ENCODE assay signal across 30 cellular contexts in the genomic region with DNA sequence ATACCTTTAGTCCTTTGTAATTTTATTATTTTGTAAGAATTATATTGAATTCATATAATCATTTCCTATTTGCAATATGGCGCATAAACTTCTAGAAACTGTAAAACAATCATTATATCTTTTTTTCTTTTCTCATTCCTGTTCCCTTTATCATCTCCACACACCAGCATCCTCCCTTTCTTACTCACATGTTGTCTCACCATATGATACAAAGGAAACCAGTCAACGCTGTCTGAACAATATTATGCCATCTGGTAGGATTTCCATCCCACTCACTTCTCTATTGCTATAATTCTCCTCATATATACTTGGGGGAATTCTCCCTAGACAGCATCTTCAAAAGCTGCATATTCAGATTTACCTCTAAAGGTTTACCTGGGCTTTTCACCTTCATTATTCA.
DNase-seq lines count a peak whose midpoint lies in the region; FAIRE-seq and TF ChIP-seq lines count a peak whose summit lies in the region.
"Had no signal": no experiment of that assay in that cellular context is flagged by ENCODE, and none has a peak within 500 bp of the region (broad histone marks: within the 10 kb centered on the region; RNA-seq: fewer than 3 reads in every experiment).

No MANE protein-coding gene starts in this region.

- DNase-seq in EL: peak; percentile 5
- DNase-seq in HT1080 (ENCODE audit: low read depth): peak; percentile 26
- DNase-seq in H1 (ENCODE audit: low read depth in 1 of 2, low spot score in 2 of 2): no peak
- peak; percentile 15 for DNase-seq in keratinocyte (ENCODE audit: low read depth, low spot score)
- no peak for DNase-seq in central memory CD4-positive, alpha-beta T cell
- no peak for DNase-seq in kidney glomerular epithelial cell (lab: John Stamatoyannopoulos, UW)
- no peak for DNase-seq in pons (ENCODE audit: low spot score)
- no peak for DNase-seq in SHP77 treated with DMSO at 0.1 percent for 48 hours (lab: John Stamatoyannopoulos, UW)
- DNase-seq: ACHN; activated effector memory CD4-positive, alpha-beta T cell treated with anti-CD3 and anti-CD28 coated beads, Interleukin-2, amount 50 U/mL, for 16 hours; activated naive CD8-positive, alpha-beta T cell treated with anti-CD3 and anti-CD28 coated beads, Interleukin-2, amount 50 U/mL, for 24 hours; DND-41; effector CD8-positive, alpha-beta T cell; left colon; MM.1S; NCI-H1417; NCI-H510A treated with DMSO at 0.1 percent for 48 hours; nucleus accumbens; Peyer's patch; stimulated activated CD4-positive, alpha-beta T cell treated with anti-CD3 and anti-CD28 coated beads, Interleukin-2, amount 100 ng/mL, for 24 hours; T-cell had no signal

- H3K23me2 ChIP-seq in H1 (ENCODE audit: low read depth, low read length): no peaks in the 10 kb centered on the region; the same call in 1 of the 2 replicates

- H3K23ac ChIP-seq in H1 (ENCODE audit: insufficient read length): no peak overlapping the region

- no peak overlapping the region for H3K14ac ChIP-seq in H1 (ENCODE audit: insufficient read length)

- TF ChIP-seq EP300 in H1 (IDR thresholded peaks at IDR 0.05; ENCODE audit: borderline replicate concordance in 1 of 2, low read depth in 2 of 2, low read length in 2 of 2): no peak

- H3K4me3 ChIP-seq in H1 (ENCODE audit: extremely low read depth in 1 of 4, insufficient read depth in 2 of 4, low read depth in 3 of 4, low read length in 4 of 4): no peak overlapping the region
- no peak overlapping the region for H3K4me3 ChIP-seq in keratinocyte (ENCODE audit: control insufficient read depth in 2 of 3, extremely low read depth in 1 of 3, insufficient read depth in 2 of 3, low read depth in 1 of 3, low read length in 3 of 3)
- H3K4me3 ChIP-seq: BLaER1, esophagus muscularis mucosa, K562, Peyer's patch, SJCRH30, skin epidermis, suprapubic skin had no signal

- H3K79me2 ChIP-seq in H1 (ENCODE audit: control insufficient read depth in 1 of 2, insufficient read depth in 2 of 2, low read length in 2 of 2): no peaks in the 10 kb centered on the region
- no peaks in the 10 kb centered on the region for H3K79me2 ChIP-seq in keratinocyte (ENCODE audit: control insufficient read depth, insufficient read depth, low read length)

- FAIRE-seq in H1 (lab: Jason Lieb, UNC): no peak
- peak; percentile 26 for FAIRE-seq in keratinocyte (lab: Jason Lieb, UNC)
- FAIRE-seq: colon, GM12892, K562, TTC549 had no signal

- CTCF ChIA-PET in H1 (lab: Charles Lee; ENCODE audit: partially characterized antibody): interaction anchor here (0.6 kb wide), 1 partner anchor 311 kb away, joined by 3 read pairs; no protein-coding TSS in a partner anchor

- H2BK12ac ChIP-seq in H1 (ENCODE audit: low read depth, low read length): no peak overlapping the region

- H3K27me3 ChIP-seq in H1 (replicated peaks in 1 of 4; ENCODE audit: control insufficient read depth in 3 of 4, extremely low read depth in 1 of 4, insufficient read depth in 3 of 4, low read length in 3 of 4): no peaks in the 10 kb centered on the region
- H3K27me3 ChIP-seq in keratinocyte (ENCODE audit: control insufficient read depth, extremely low read depth, insufficient read depth, low read length): no peaks in the 10 kb centered on the region
- H3K27me3 ChIP-seq: BLaER1, esophagus muscularis mucosa, Peyer's patch, suprapubic skin had no signal

- no peak overlapping the region for H2AK5ac ChIP-seq in H1 (ENCODE audit: low read depth, low read length)

- H3K9me3 ChIP-seq in H1 (ENCODE audit: insufficient read depth in 2 of 2, low read depth in 1 of 2, low read length in 1 of 2) (no peaks in the 10 kb centered on the region), keratinocyte (ENCODE audit: control insufficient read depth, low read depth, low read length) (no peaks in the 10 kb centered on the region)
- H3K9me3 ChIP-seq: BLaER1, esophagus muscularis mucosa, Peyer's patch, SJCRH30, suprapubic skin had no signal

- H2AFZ ChIP-seq in H1 (ENCODE audit: low read length): 0 out of 2 replicates have a peak overlapping the region, but pooled peaks have one; percentile 36
- no peak overlapping the region for H2AFZ ChIP-seq in keratinocyte (ENCODE audit: control insufficient read depth, low read length)

- H3K18ac ChIP-seq in H1 (ENCODE audit: extremely low read depth, low read length): no peak overlapping the region

- H4K8ac ChIP-seq in H1 (ENCODE audit: extremely low read depth, insufficient read depth, low read length): no peak overlapping the region

- POLR2A ChIA-PET in H1 (lab: Charles Lee; ENCODE audit: partially characterized antibody): interaction anchor here (0.6 to 1.3 kb wide), 3 partner anchors 16 to 439 kb away, joined by 3 to 5 read pairs (median 3); no protein-coding TSS in a partner anchor

- H3K4ac ChIP-seq in H1 (replicated peaks; ENCODE audit: insufficient read length, low read depth, low read length): no peak overlapping the region

- H3K36me3 ChIP-seq in H1 (ENCODE audit: control insufficient read depth in 2 of 4, insufficient read depth in 4 of 4, low read length in 3 of 4) (no peaks in the 10 kb centered on the region), keratinocyte (ENCODE audit: control insufficient read depth in 2 of 2, extremely low read depth in 1 of 2, insufficient read depth in 2 of 2, low read length in 2 of 2) (no peaks in the 10 kb centered on the region)
- H3K36me3 ChIP-seq: BLaER1, esophagus muscularis mucosa, Peyer's patch, SJCRH30, suprapubic skin had no signal

- H4K20me1 ChIP-seq in H1 (replicated peaks in 1 of 2; ENCODE audit: control insufficient read depth in 1 of 2, insufficient read depth in 2 of 2, low read length in 2 of 2): no peaks in the 10 kb centered on the region
- no peaks in the 10 kb centered on the region for H4K20me1 ChIP-seq in keratinocyte (ENCODE audit: control insufficient read depth, extremely low read depth, insufficient read depth, low read length)
- H4K20me1 ChIP-seq: BLaER1 had no signal

- no peak overlapping the region for H4K91ac ChIP-seq in H1 (replicated peaks; ENCODE audit: insufficient read length, low read length)

- H2BK15ac ChIP-seq in H1 (ENCODE audit: low read length): no peak overlapping the region

- H3K79me1 ChIP-seq in H1 (ENCODE audit: low read depth, low read length): no peaks in the 10 kb centered on the region; the same call in 1 of the 2 replicates

- WGBS in H1 (ENCODE audit: extremely low coverage in 1 of 2, insufficient coverage in 1 of 2, insufficient read length in 1 of 2, insufficient replicate concordance in 2 of 2, low coverage in 1 of 2, low lambda C conversion rate in 2 of 2, missing lambda C conversion rate in 1 of 2), 2 experiments: 90% methylated on average over 2 of the region's 2 CpGs; no CpG with 5 or more reads in 1 of the 2 experiments

- no peak overlapping the region for H4K5ac ChIP-seq in H1 (ENCODE audit: insufficient read length, low read depth, low read length)

- H3K27ac ChIP-seq in H1 (ENCODE audit: low read depth, low read length) (no peak overlapping the region), keratinocyte (ENCODE audit: control insufficient read depth, insufficient read depth, low read length) (no peak overlapping the region)
- H3K27ac ChIP-seq: BLaER1, esophagus muscularis mucosa, Peyer's patch, SJCRH30, skin epidermis, suprapubic skin had no signal

- no peaks in the 10 kb centered on the region for H3K9me1 ChIP-seq in keratinocyte (ENCODE audit: control insufficient read depth, extremely low read depth, insufficient read depth, low read length)

- H3K4me1 ChIP-seq in H1 (replicated peaks in 1 of 4; ENCODE audit: control insufficient read depth in 3 of 4, insufficient read depth in 4 of 4, low read length in 3 of 4) (peaks cover 1 to 5% (median 3%) of the 10 kb centered on the region in 4 experiments; a peak in 4 of 7 replicates), keratinocyte (ENCODE audit: control insufficient read depth, extremely low read depth, insufficient read depth, low read length) (peaks cover 18% of the 10 kb centered on the region)
- H3K4me1 ChIP-seq: BLaER1, esophagus muscularis mucosa, Peyer's patch had no signal

- no peak for TF ChIP-seq POLR2A in H1 (IDR thresholded peaks at IDR 0.05; ENCODE audit: control extremely low read depth in 1 of 2, low read depth in 2 of 2, low read length in 2 of 2)

- no peak overlapping the region for H2BK20ac ChIP-seq in H1 (ENCODE audit: low read length)

- no peak overlapping the region for H3K56ac ChIP-seq in H1 (replicated peaks; ENCODE audit: insufficient read length, low read depth, low read length)

- H2BK120ac ChIP-seq in H1 (replicated peaks; ENCODE audit: low read depth, low read length): no peak overlapping the region

- H3K4me2 ChIP-seq in H1 (ENCODE audit: insufficient read depth in 1 of 2, low read depth in 2 of 2, low read length in 2 of 2) (no peak overlapping the region), keratinocyte (ENCODE audit: control insufficient read depth, extremely low read depth, insufficient read depth, low read depth, low read length) (no peak overlapping the region)
- H3K4me2 ChIP-seq: BLaER1 had no signal

- no peak overlapping the region for H3K9ac ChIP-seq in H1 (replicated peaks in 1 of 4; ENCODE audit: extremely low read depth in 1 of 4, low read depth in 3 of 4, low read length in 3 of 4)
- no peak overlapping the region for H3K9ac ChIP-seq in keratinocyte (ENCODE audit: control insufficient read depth, extremely low read depth, insufficient read depth, low read length)
- H3K9ac ChIP-seq: BLaER1 had no signal

- dilution Hi-C loops in keratinocyte (cut with MboI; ENCODE audit: extremely low pct_ligation_motif_present, low sequenced_read_pairs): no loop called here

- TF ChIP-seq CTCF in H1 (IDR thresholded peaks at IDR 0.05; ENCODE audit: control extremely low read depth in 1 of 3, insufficient read depth in 1 of 3, low read depth in 1 of 3, low read length in 3 of 3) (no peak), keratinocyte (optimal IDR thresholded peaks at IDR 0.05 in 1 of 3, IDR thresholded peaks at IDR 0.05 in 1 of 3, conservative IDR thresholded peaks at IDR 0.05 in 1 of 3; ENCODE audit: extremely low read depth in 1 of 3, insufficient read depth in 2 of 3, low read length in 3 of 3) (no peak)

- TF ChIP-seq RAD21 in H1 (IDR thresholded peaks at IDR 0.05 in 1 of 2, conservative IDR thresholded peaks at IDR 0.05 in 1 of 2; ENCODE audit: low read depth in 2 of 2, low read length in 2 of 2): no peak

- no peak overlapping the region for H2BK5ac ChIP-seq in H1 (ENCODE audit: low read depth, low read length)

TF ChIP-seq in H1, 55 proteins besides CTCF, POLR2A, EP300 and RAD21:
- no peak for TF ChIP-seq RFX5 (IDR thresholded peaks at IDR 0.05; ENCODE audit: borderline replicate concordance, low read depth, low read length)
- TF ChIP-seq SIX5 (IDR thresholded peaks at IDR 0.05; ENCODE audit: low read depth, low read length): no peak
- TF ChIP-seq ZNF274 (IDR thresholded peaks at IDR 0.05; ENCODE audit: borderline replicate concordance, extremely low read depth, low read length): no peak
- no peak for TF ChIP-seq KDM4A (IDR thresholded peaks at IDR 0.05; ENCODE audit: low read depth, low read length, severe bottlenecking)
TF ChIP-seq in H1: peak in this region for 0.

Comparison
In these comparisons a context has a peak if more than half of its experiments do, and no peak if none do; other contexts are left out.
1. DNase-seq: peak in EL (single experiment), HT1080 (single experiment) and keratinocyte (single experiment); none in H1 (0 of 2), central memory CD4-positive, alpha-beta T cell (single experiment), kidney glomerular epithelial cell (single experiment), pons (single experiment) and SHP77 treated with DMSO at 0.1 percent for 48 hours (single experiment).